20 cellular contexts compared by ENCODE assay signal in genomic region chr18:54939375-54939917, GRCh38. TPM values are rescaled to one million over a fixed set of nuclear protein-coding genes. Genes with fewer than 3 reads are reported as not detected.
"Had no signal": no experiment of that assay in that cellular context is flagged by ENCODE, and none has a peak within 500 bp of the region (broad histone marks: within the 10 kb centered on the region; RNA-seq: fewer than 3 reads in every experiment).

No MANE protein-coding gene starts in this region.

- DNase-seq: activated CD4-positive, alpha-beta T cell treated with anti-CD3 and anti-CD28 coated beads, Interleukin-2, amount 50 U/mL, for 48 hours; activated CD4-positive, CD25-positive, alpha-beta regulatory T cell treated with anti-CD3 and anti-CD28 coated beads, Interleukin-2, amount 50 U/mL, for 72 hours; activated naive CD4-positive, alpha-beta T cell treated with anti-CD3 and anti-CD28 coated beads for 36 hours; activated naive CD8-positive, alpha-beta T cell treated with anti-CD3 and anti-CD28 coated beads, Interleukin-2, amount 50 U/mL, for 24 hours; endodermal cell; islet precursor cell; naive thymus-derived CD8-positive, alpha-beta T cell; stimulated activated CD4-positive, alpha-beta T cell treated with anti-CD3 and anti-CD28 coated beads, Interleukin-15, amount 100 ng/mL, for 24 hours; stimulated activated CD4-positive, alpha-beta T cell treated with anti-CD3 and anti-CD28 coated beads, Interleukin-4, amount 100 ng/mL, for 1 hour; stimulated activated naive CD4-positive, alpha-beta T cell; T-helper 9 cell; tibial artery; uterus had no signal

- H3K36me3 ChIP-seq: ascending aorta, breast epithelium, neutrophil, tibial artery, uterus had no signal

- H3K27me3 ChIP-seq: ascending aorta, breast epithelium, neutrophil, tibial artery, uterus had no signal

- H3K4me3 ChIP-seq: ascending aorta, breast epithelium, skin epidermis, tibial artery, uterus had no signal

- H3K9me3 Mint-ChIP-seq: activated naive CD4-positive, alpha-beta T cell treated with anti-CD3 and anti-CD28 coated beads for 36 hours; activated naive CD8-positive, alpha-beta T cell treated with anti-CD3 and anti-CD28 coated beads, Interleukin-2, amount 50 U/mL, for 24 hours; activated T-helper 2 cell treated with anti-CD3 and anti-CD28 coated beads, Interferon-gamma antibody, Interleukin-2, Interleukin-4, amounts not matched to agents 10 μg/mL and 5 μg/mL and 100 μg/mL, durations not matched to agents 14 hours and 24 hours and 36 hours; endodermal cell; naive thymus-derived CD8-positive, alpha-beta T cell had no signal

- H3K9me3 ChIP-seq: ascending aorta, breast epithelium, neutrophil, tibial artery, uterus had no signal

- H3K4me3 Mint-ChIP-seq: activated naive CD4-positive, alpha-beta T cell treated with anti-CD3 and anti-CD28 coated beads for 36 hours; activated naive CD8-positive, alpha-beta T cell treated with anti-CD3 and anti-CD28 coated beads, Interleukin-2, amount 50 U/mL, for 24 hours; endodermal cell; naive thymus-derived CD8-positive, alpha-beta T cell had no signal

- H3K4me1 Mint-ChIP-seq: activated naive CD8-positive, alpha-beta T cell treated with anti-CD3 and anti-CD28 coated beads, Interleukin-2, amount 50 U/mL, for 24 hours; endodermal cell; naive thymus-derived CD8-positive, alpha-beta T cell had no signal

- H3K27ac ChIP-seq: ascending aorta, breast epithelium, neutrophil, skin epidermis, tibial artery, uterus had no signal

- ATAC-seq: activated naive CD8-positive, alpha-beta T cell treated with anti-CD3 and anti-CD28 coated beads, Interleukin-2, amount 50 U/mL, for 24 hours; left lobe of liver had no signal

- H3K27ac Mint-ChIP-seq: activated naive CD4-positive, alpha-beta T cell treated with anti-CD3 and anti-CD28 coated beads for 36 hours; activated naive CD8-positive, alpha-beta T cell treated with anti-CD3 and anti-CD28 coated beads, Interleukin-2, amount 50 U/mL, for 24 hours; activated T-helper 2 cell treated with anti-CD3 and anti-CD28 coated beads, Interferon-gamma antibody, Interleukin-2, Interleukin-4, amounts not matched to agents 10 μg/mL and 5 μg/mL and 100 μg/mL, durations not matched to agents 14 hours and 24 hours and 36 hours; endodermal cell; naive thymus-derived CD8-positive, alpha-beta T cell had no signal

- H3K27me3 Mint-ChIP-seq: activated naive CD8-positive, alpha-beta T cell treated with anti-CD3 and anti-CD28 coated beads, Interleukin-2, amount 50 U/mL, for 24 hours; naive thymus-derived CD8-positive, alpha-beta T cell had no signal

- H3K4me1 ChIP-seq: ascending aorta, breast epithelium, tibial artery, uterus had no signal

- H3K36me3 Mint-ChIP-seq: naive thymus-derived CD8-positive, alpha-beta T cell had no signal

RNA-seq across cellular contexts. Expression of gene CCDC68, which starts 19.8 kb away (rescaled TPM):
- total RNA-seq: activated naive CD4-positive, alpha-beta T cell treated with anti-CD3 and anti-CD28 coated beads for 36 hours; activated T-helper 2 cell treated with anti-CD3 and anti-CD28 coated beads, Interferon-gamma antibody, Interleukin-2, Interleukin-4, amounts not matched to agents 10 μg/mL and 5 μg/mL and 100 μg/mL, durations not matched to agents 14 hours and 24 hours and 36 hours; mononuclear cell; naive thymus-derived CD8-positive, alpha-beta T cell had no signal
- polyA plus RNA-seq: naive thymus-derived CD8-positive, alpha-beta T cell had no signal
